2 cellular contexts compared by ENCODE assay signal in genomic region chr17:75749545-75750389, GRCh38.
A peak's percentile ranks its signal among the peaks of the same experiment; 100 is the strongest.
TF ChIP-seq lines count a peak whose summit lies in the region.

No MANE protein-coding gene starts in this region.

TF ChIP-seq in HEK293T, 16 proteins besides CTCF, POLR2A, EP300 and RAD21 (continued from another document):
- TF ChIP-seq CTBP1 (IDR thresholded peaks at IDR 0.05; ENCODE audit: borderline replicate concordance) (no peak), ZNF384 (IDR thresholded peaks at IDR 0.05) (no peak), FOXK2 (IDR thresholded peaks at IDR 0.05) (no peak), ARNT (IDR thresholded peaks at IDR 0.05) (no peak), FOXM1 (IDR thresholded peaks at IDR 0.05; ENCODE audit: borderline replicate concordance) (no peak), LEF1 (IDR thresholded peaks at IDR 0.05; ENCODE audit: borderline replicate concordance) (no peak), NFRKB (IDR thresholded peaks at IDR 0.05) (no peak), SUZ12 (IDR thresholded peaks at IDR 0.05) (no peak)
- TF ChIP-seq, protein P1, sequence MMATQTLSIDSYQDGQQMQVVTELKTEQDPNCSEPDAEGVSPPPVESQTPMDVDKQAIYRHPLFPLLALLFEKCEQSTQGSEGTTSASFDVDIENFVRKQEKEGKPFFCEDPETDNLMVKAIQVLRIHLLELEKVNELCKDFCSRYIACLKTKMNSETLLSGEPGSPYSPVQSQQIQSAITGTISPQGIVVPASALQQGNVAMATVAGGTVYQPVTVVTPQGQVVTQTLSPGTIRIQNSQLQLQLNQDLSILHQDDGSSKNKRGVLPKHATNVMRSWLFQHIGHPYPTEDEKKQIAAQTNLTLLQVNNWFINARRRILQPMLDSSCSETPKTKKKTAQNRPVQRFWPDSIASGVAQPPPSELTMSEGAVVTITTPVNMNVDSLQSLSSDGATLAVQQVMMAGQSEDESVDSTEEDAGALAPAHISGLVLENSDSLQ (IDR thresholded peaks at IDR 0.05): no peak

TF ChIP-seq in HepG2, 621 proteins besides CTCF, POLR2A, EP300 and RAD21 (continued from another document and continues in another):
- TF ChIP-seq ZNF687 (CRISPR knock-in tag; IDR thresholded peaks at IDR 0.05): peak; percentile 59
- TF ChIP-seq ELF4 (CRISPR knock-in tag; IDR thresholded peaks at IDR 0.05; ENCODE audit: borderline replicate concordance): no peak
- no peak for TF ChIP-seq EZH2 (conservative IDR thresholded peaks at IDR 0.05; ENCODE audit: low read depth, low read length)
- no peak for TF ChIP-seq TCF12 (IDR thresholded peaks at IDR 0.05)
- TF ChIP-seq TCF12 (CRISPR knock-in tag; IDR thresholded peaks at IDR 0.05): no peak
- peak; percentile 65; the same call in 1 of the 2 replicates for TF ChIP-seq KDM2A (CRISPR knock-in tag; IDR thresholded peaks at IDR 0.05; ENCODE audit: borderline replicate concordance, low read depth)
- no peak for TF ChIP-seq CCDC6 (CRISPR knock-in tag; IDR thresholded peaks at IDR 0.05)
- TF ChIP-seq NFATC3 (CRISPR knock-in tag; IDR thresholded peaks at IDR 0.05): no peak
- TF ChIP-seq ZFP62 (CRISPR knock-in tag; IDR thresholded peaks at IDR 0.05): no peak
- 0 out of 2 replicates have a peak, but pooled peaks have one; percentile 63 for TF ChIP-seq ZNF256 (CRISPR knock-in tag; conservative IDR thresholded peaks at IDR 0.05)
- peak; percentile 77; the same call in 1 of the 2 replicates for TF ChIP-seq ZNF691 (CRISPR knock-in tag; IDR thresholded peaks at IDR 0.05; ENCODE audit: borderline replicate concordance, low read depth)
- TF ChIP-seq HIVEP1 (CRISPR knock-in tag; IDR thresholded peaks at IDR 0.05): peak; percentile 67; the same call in 1 of the 2 replicates
- TF ChIP-seq ZNF777 (CRISPR knock-in tag; IDR thresholded peaks at IDR 0.05): peak; percentile 49; the same call in 1 of the 2 replicates
- TF ChIP-seq ZBTB4 (CRISPR knock-in tag; IDR thresholded peaks at IDR 0.05; ENCODE audit: borderline replicate concordance): no peak
- no peak for TF ChIP-seq ATM (IDR thresholded peaks at IDR 0.05; ENCODE audit: borderline replicate concordance)
- TF ChIP-seq SALL1 (CRISPR knock-in tag; IDR thresholded peaks at IDR 0.05): peak; percentile 30; the same call in 1 of the 2 replicates
- no peak; the same call in 1 of the 2 replicates for TF ChIP-seq RFXAP (CRISPR knock-in tag; IDR thresholded peaks at IDR 0.05; ENCODE audit: borderline replicate concordance)
- TF ChIP-seq ZNF567 (CRISPR knock-in tag; IDR thresholded peaks at IDR 0.05; ENCODE audit: borderline replicate concordance): no peak
- TF ChIP-seq SRSF9 (IDR thresholded peaks at IDR 0.05; ENCODE audit: borderline replicate concordance, insufficient read depth, low read depth, low read length, poor library complexity, severe bottlenecking): no peak
- TF ChIP-seq, protein P2, sequence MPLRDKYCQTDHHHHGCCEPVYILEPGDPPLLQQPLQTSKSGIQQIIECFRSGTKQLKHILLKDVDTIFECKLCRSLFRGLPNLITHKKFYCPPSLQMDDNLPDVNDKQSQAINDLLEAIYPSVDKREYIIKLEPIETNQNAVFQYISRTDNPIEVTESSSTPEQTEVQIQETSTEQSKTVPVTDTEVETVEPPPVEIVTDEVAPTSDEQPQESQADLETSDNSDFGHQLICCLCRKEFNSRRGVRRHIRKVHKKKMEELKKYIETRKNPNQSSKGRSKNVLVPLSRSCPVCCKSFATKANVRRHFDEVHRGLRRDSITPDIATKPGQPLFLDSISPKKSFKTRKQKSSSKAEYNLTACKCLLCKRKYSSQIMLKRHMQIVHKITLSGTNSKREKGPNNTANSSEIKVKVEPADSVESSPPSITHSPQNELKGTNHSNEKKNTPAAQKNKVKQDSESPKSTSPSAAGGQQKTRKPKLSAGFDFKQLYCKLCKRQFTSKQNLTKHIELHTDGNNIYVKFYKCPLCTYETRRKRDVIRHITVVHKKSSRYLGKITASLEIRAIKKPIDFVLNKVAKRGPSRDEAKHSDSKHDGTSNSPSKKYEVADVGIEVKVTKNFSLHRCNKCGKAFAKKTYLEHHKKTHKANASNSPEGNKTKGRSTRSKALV (CRISPR knock-in tag; IDR thresholded peaks at IDR 0.05): 0 out of 2 replicates have a peak, but pooled peaks have one; percentile 38
- peak; percentile 49; the same call in 1 of the 2 replicates for TF ChIP-seq MAZ (IDR thresholded peaks at IDR 0.05; ENCODE audit: borderline replicate concordance, low read depth, low read length)
- TF ChIP-seq MAZ (CRISPR knock-in tag; IDR thresholded peaks at IDR 0.05; ENCODE audit: low read depth): 0 out of 2 replicates have a peak, but pooled peaks have one; percentile 15
- TF ChIP-seq ZSCAN31 (CRISPR knock-in tag; IDR thresholded peaks at IDR 0.05; ENCODE audit: low read depth): no peak
- TF ChIP-seq ZMAT3 (CRISPR knock-in tag; conservative IDR thresholded peaks at IDR 0.05): no peak
- no peak for TF ChIP-seq ZNF274 (CRISPR knock-in tag; IDR thresholded peaks at IDR 0.05)
- TF ChIP-seq CSRNP1 (CRISPR knock-in tag; IDR thresholded peaks at IDR 0.05): no peak
- TF ChIP-seq NCOR1 (IDR thresholded peaks at IDR 0.05; ENCODE audit: borderline replicate concordance, low read length): no peak
- TF ChIP-seq, protein P3, sequence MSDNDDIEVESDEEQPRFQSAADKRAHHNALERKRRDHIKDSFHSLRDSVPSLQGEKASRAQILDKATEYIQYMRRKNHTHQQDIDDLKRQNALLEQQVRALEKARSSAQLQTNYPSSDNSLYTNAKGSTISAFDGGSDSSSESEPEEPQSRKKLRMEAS (IDR thresholded peaks at IDR 0.05): no peak; the same call in 1 of the 2 replicates
- TF ChIP-seq SIN3B (IDR thresholded peaks at IDR 0.05; ENCODE audit: low read length): no peak
- TF ChIP-seq NR2F1 (CRISPR knock-in tag; IDR thresholded peaks at IDR 0.05): no peak
- TF ChIP-seq ZNF619 (CRISPR knock-in tag; IDR thresholded peaks at IDR 0.05): peak; percentile 70; the same call in 1 of the 2 replicates
- TF ChIP-seq ZFX (CRISPR knock-in tag; IDR thresholded peaks at IDR 0.05; ENCODE audit: low read depth): 0 out of 2 replicates have a peak, but pooled peaks have one; percentile 23
- no peak for TF ChIP-seq ZNF891 (CRISPR knock-in tag; IDR thresholded peaks at IDR 0.05)
- TF ChIP-seq, protein P4, sequence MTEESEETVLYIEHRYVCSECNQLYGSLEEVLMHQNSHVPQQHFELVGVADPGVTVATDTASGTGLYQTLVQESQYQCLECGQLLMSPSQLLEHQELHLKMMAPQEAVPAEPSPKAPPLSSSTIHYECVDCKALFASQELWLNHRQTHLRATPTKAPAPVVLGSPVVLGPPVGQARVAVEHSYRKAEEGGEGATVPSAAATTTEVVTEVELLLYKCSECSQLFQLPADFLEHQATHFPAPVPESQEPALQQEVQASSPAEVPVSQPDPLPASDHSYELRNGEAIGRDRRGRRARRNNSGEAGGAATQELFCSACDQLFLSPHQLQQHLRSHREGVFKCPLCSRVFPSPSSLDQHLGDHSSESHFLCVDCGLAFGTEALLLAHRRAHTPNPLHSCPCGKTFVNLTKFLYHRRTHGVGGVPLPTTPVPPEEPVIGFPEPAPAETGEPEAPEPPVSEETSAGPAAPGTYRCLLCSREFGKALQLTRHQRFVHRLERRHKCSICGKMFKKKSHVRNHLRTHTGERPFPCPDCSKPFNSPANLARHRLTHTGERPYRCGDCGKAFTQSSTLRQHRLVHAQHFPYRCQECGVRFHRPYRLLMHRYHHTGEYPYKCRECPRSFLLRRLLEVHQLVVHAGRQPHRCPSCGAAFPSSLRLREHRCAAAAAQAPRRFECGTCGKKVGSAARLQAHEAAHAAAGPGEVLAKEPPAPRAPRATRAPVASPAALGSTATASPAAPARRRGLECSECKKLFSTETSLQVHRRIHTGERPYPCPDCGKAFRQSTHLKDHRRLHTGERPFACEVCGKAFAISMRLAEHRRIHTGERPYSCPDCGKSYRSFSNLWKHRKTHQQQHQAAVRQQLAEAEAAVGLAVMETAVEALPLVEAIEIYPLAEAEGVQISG (CRISPR knock-in tag; IDR thresholded peaks at IDR 0.05): peak; percentile 98
- TF ChIP-seq, protein P5, sequence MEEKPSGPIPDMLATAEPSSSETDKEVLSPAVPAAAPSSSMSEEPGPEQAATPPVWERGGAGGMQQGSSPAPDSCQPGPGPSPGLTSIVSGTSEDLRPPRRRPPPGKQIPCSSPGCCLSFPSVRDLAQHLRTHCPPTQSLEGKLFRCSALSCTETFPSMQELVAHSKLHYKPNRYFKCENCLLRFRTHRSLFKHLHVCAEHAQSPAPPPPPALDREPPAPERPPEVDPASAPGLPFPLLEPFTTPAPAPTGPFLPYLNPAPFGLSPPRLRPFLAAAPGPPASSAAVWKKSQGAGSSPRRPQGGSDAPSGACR (CRISPR knock-in tag; IDR thresholded peaks at IDR 0.05): no peak
- TF ChIP-seq ZNF501 (CRISPR knock-in tag; IDR thresholded peaks at IDR 0.05): peak; percentile 65; the same call in 1 of the 2 replicates
- 0 out of 2 replicates have a peak, but pooled peaks have one; percentile 42 for TF ChIP-seq BCL3 (CRISPR knock-in tag; IDR thresholded peaks at IDR 0.05)
- TF ChIP-seq REPIN1 (CRISPR knock-in tag; IDR thresholded peaks at IDR 0.05; ENCODE audit: borderline replicate concordance, low read depth): no peak
- TF ChIP-seq HNRNPL (IDR thresholded peaks at IDR 0.05; ENCODE audit: low read depth, low read length): peak; percentile 88; the same call in 1 of the 2 replicates
- TF ChIP-seq ZNF850 (CRISPR knock-in tag; conservative IDR thresholded peaks at IDR 0.05): no peak
- TF ChIP-seq RXRB (CRISPR knock-in tag; IDR thresholded peaks at IDR 0.05; ENCODE audit: borderline replicate concordance): no peak
